Comparison of ENCODE assay signal across 22 cellular contexts in the genomic region with DNA sequence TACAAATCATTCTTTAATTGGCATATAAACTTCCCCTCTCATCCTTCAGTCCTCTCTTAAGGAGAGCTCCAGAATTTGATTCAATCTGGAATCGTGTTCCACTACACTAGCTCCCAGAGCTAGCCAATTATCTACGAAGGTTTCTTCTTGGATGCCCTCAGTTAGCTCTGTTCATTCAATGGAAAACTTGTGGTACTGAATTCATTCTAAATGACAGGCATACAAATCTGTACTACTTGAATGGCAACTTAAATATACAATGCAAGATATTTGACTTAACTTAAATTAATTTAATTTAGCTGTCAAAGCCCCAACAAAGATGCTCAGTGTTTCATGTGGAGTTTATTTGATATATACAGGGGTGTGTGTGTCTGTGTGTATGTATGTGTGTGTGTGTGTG.
"Had no signal": no experiment of that assay in that cellular context is flagged by ENCODE, and none has a peak within 500 bp of the region (broad histone marks: within the 10 kb centered on the region; RNA-seq: fewer than 3 reads in every experiment).

No MANE protein-coding gene starts in this region.

- H3K9me3 Mint-ChIP-seq: neural progenitor cell; stimulated activated naive CD8-positive, alpha-beta T cell treated with anti-CD3 and anti-CD28 coated beads, Interleukin-15, amount 100 ng/mL, for 72 hours had no signal

- ATAC-seq: effector memory CD8-positive, alpha-beta T cell; left colon; left ventricle myocardium superior; lower lobe of right lung; natural killer cell; sciatic nerve; stimulated activated naive CD8-positive, alpha-beta T cell treated with anti-CD3 and anti-CD28 coated beads, Interleukin-15, amount 100 ng/mL, for 72 hours; upper lobe of right lung had no signal

- H3K4me1 Mint-ChIP-seq: natural killer cell; neural progenitor cell; stimulated activated naive CD8-positive, alpha-beta T cell treated with anti-CD3 and anti-CD28 coated beads, Interleukin-15, amount 100 ng/mL, for 72 hours had no signal

- DNase-seq: cortex of kidney; effector memory CD8-positive, alpha-beta T cell; head of caudate nucleus; left colon; left ventricle myocardium superior; lower lobe of right lung; natural killer cell; stimulated activated CD4-positive, alpha-beta T cell treated with anti-CD3 and anti-CD28 coated beads, Interleukin-12 subunit alpha, Interleukin-12 subunit beta, amount 100 ng/mL, for 4 hours; stimulated activated CD4-positive, alpha-beta T cell treated with anti-CD3 and anti-CD28 coated beads, Interleukin-1b, Interleukin-23, amount 100 ng/mL, for 48 hours; stimulated activated CD4-positive, alpha-beta T cell treated with anti-CD3 and anti-CD28 coated beads, Interleukin-4, amount 100 ng/mL, for 1 hour; stimulated activated CD8-positive, alpha-beta memory T cell treated with anti-CD3 and anti-CD28 coated beads, Interleukin-4, amount 100 ng/mL, for 48 hours; stimulated activated naive CD4-positive, alpha-beta T cell; stimulated activated naive CD8-positive, alpha-beta T cell treated with anti-CD3 and anti-CD28 coated beads, Interleukin-15, amount 100 ng/mL, for 72 hours; transverse colon; upper lobe of right lung; uterus had no signal

- H3K4me3 ChIP-seq: lower lobe of right lung, neural progenitor cell, right atrium auricular region, smooth muscle cell, suprapubic skin, transverse colon, upper lobe of right lung, uterus had no signal

- H3K36me3 Mint-ChIP-seq: neural progenitor cell had no signal

- H3K27me3 ChIP-seq: neural progenitor cell, right atrium auricular region, suprapubic skin, transverse colon, upper lobe of right lung, uterus had no signal

- H3K27me3 Mint-ChIP-seq: effector memory CD8-positive, alpha-beta T cell; progenitor cell of endocrine pancreas; stimulated activated naive CD8-positive, alpha-beta T cell treated with anti-CD3 and anti-CD28 coated beads, Interleukin-15, amount 100 ng/mL, for 72 hours had no signal

- H3K4me3 Mint-ChIP-seq: effector memory CD8-positive, alpha-beta T cell; natural killer cell; neural progenitor cell; stimulated activated naive CD8-positive, alpha-beta T cell treated with anti-CD3 and anti-CD28 coated beads, Interleukin-15, amount 100 ng/mL, for 72 hours had no signal

- H3K27ac Mint-ChIP-seq: effector memory CD8-positive, alpha-beta T cell; natural killer cell; neural progenitor cell; progenitor cell of endocrine pancreas; stimulated activated naive CD8-positive, alpha-beta T cell treated with anti-CD3 and anti-CD28 coated beads, Interleukin-15, amount 100 ng/mL, for 72 hours had no signal

- H3K36me3 ChIP-seq: lower lobe of right lung, neural progenitor cell, right atrium auricular region, suprapubic skin, transverse colon, upper lobe of right lung, uterus had no signal
